ENCODE assay signal across 3 cellular contexts in the genomic region with DNA sequence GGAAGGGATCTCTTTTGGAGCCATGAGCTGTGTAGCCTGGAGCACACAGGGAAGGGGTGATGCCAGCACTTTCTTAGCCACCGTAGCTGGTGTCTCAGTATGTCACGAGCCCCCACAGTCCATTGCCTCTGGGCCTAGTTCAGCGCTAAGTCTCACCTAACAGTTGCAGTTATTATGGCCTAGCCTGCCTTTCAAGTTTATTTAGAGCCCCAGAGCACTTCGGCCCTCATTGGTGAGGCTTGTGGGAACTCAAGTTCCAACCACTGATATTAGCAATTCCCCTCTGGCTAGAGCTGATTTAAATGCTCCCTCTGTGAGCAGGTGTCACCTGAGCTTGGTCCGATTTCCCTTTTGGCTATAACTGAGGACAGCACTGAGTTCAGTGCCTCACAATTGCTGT.
"Had no signal": no experiment of that assay in that cellular context is flagged by ENCODE, and none has a peak within 500 bp of the region (broad histone marks: within the 10 kb centered on the region; RNA-seq: fewer than 3 reads in every experiment).

No MANE protein-coding gene starts in this region.

- DNase-seq: GDM1, GF-D8 had no signal

- ATAC-seq: GM12878 had no signal
